18 cellular contexts compared by ENCODE assay signal in genomic region chr9:87040410-87041009, GRCh38.
DNase-seq lines count a peak whose midpoint lies in the region; ATAC-seq and TF ChIP-seq lines count a peak whose summit lies in the region.
"Had no signal": no experiment of that assay in that cellular context is flagged by ENCODE, and none has a peak within 500 bp of the region (broad histone marks: within the 10 kb centered on the region; RNA-seq: fewer than 3 reads in every experiment).

No MANE protein-coding gene starts in this region.

- H3K27ac ChIP-seq in hepatocyte (no peak overlapping the region), smooth muscle cell (ENCODE audit: low read depth) (peak overlapping the region; percentile 92)
- H3K27ac ChIP-seq: breast epithelium, thoracic aorta, WERI-Rb-1 had no signal

- WGBS in hepatocyte (ENCODE audit: low lambda C conversion rate, missing lambda C conversion rate) = 88% methylated on average over 2 of the region's 2 CpGs
- 76% methylated on average over 2 of the region's 2 CpGs for WGBS in smooth muscle cell (ENCODE audit: low lambda C conversion rate)

- H3F3A ChIP-seq in smooth muscle cell (ENCODE audit: low read depth) = peaks cover 3% of the 10 kb centered on the region

- H3K27me3 ChIP-seq in hepatocyte = no peaks in the 10 kb centered on the region
- H3K27me3 ChIP-seq in smooth muscle cell (ENCODE audit: low read depth) = no peaks in the 10 kb centered on the region
- H3K27me3 ChIP-seq: breast epithelium had no signal

- H3K4me2 ChIP-seq in hepatocyte (peak overlapping the region; percentile 63), smooth muscle cell (peak overlapping the region; percentile 79)

- no peak overlapping the region for H3K27ac Mint-ChIP-seq in activated naive CD8-positive, alpha-beta T cell treated with anti-CD3 and anti-CD28 coated beads, Interleukin-2, amount 50 U/mL, for 24 hours
- no peak overlapping the region for H3K27ac Mint-ChIP-seq in activated naive CD8-positive, alpha-beta T cell treated with anti-CD3 and anti-CD28 coated beads for 36 hours
- H3K27ac Mint-ChIP-seq: dendritic cell treated with granulocyte-macrophage colony-stimulating factor and Interleukin-4, amounts not matched to agents 40 ng/mL and 50 ng/mL, for 4 days had no signal

- no peaks in the 10 kb centered on the region for H3K4me1 ChIP-seq in hepatocyte (ENCODE audit: insufficient read depth)
- peaks cover 8% of the 10 kb centered on the region for H3K4me1 ChIP-seq in smooth muscle cell (ENCODE audit: low read depth)
- H3K4me1 ChIP-seq: breast epithelium had no signal

- H3K36me3 Mint-ChIP-seq in activated naive CD8-positive, alpha-beta T cell treated with anti-CD3 and anti-CD28 coated beads, Interleukin-2, amount 50 U/mL, for 24 hours (ENCODE audit: low read depth) = no peaks in the 10 kb centered on the region
- no peaks in the 10 kb centered on the region for H3K36me3 Mint-ChIP-seq in activated naive CD8-positive, alpha-beta T cell treated with anti-CD3 and anti-CD28 coated beads for 36 hours

- no peak overlapping the region for H3K9ac ChIP-seq in smooth muscle cell (ENCODE audit: low read depth)

- peaks cover 8% of the 10 kb centered on the region for H3K4me1 Mint-ChIP-seq in activated naive CD8-positive, alpha-beta T cell treated with anti-CD3 and anti-CD28 coated beads, Interleukin-2, amount 50 U/mL, for 24 hours
- H3K4me1 Mint-ChIP-seq in activated naive CD8-positive, alpha-beta T cell treated with anti-CD3 and anti-CD28 coated beads for 36 hours = no peaks in the 10 kb centered on the region

- H3K36me3 ChIP-seq in hepatocyte (replicated peaks; ENCODE audit: insufficient read depth, low read depth) (no peaks in the 10 kb centered on the region), smooth muscle cell (ENCODE audit: low read depth) (no peaks in the 10 kb centered on the region)
- H3K36me3 ChIP-seq: breast epithelium, thoracic aorta, WERI-Rb-1 had no signal

- peaks cover 8% of the 10 kb centered on the region for H3K9me3 Mint-ChIP-seq in activated naive CD8-positive, alpha-beta T cell treated with anti-CD3 and anti-CD28 coated beads, Interleukin-2, amount 50 U/mL, for 24 hours
- peaks cover 1% of the 10 kb centered on the region for H3K9me3 Mint-ChIP-seq in activated naive CD8-positive, alpha-beta T cell treated with anti-CD3 and anti-CD28 coated beads for 36 hours

- H2AFZ ChIP-seq in hepatocyte = no peak overlapping the region
- H2AFZ ChIP-seq in smooth muscle cell (ENCODE audit: low read depth) = no peak overlapping the region

- H3K27me3 Mint-ChIP-seq in activated naive CD8-positive, alpha-beta T cell treated with anti-CD3 and anti-CD28 coated beads, Interleukin-2, amount 50 U/mL, for 24 hours = peaks cover 5% of the 10 kb centered on the region
- peaks cover 11% of the 10 kb centered on the region for H3K27me3 Mint-ChIP-seq in activated naive CD8-positive, alpha-beta T cell treated with anti-CD3 and anti-CD28 coated beads for 36 hours
- H3K27me3 Mint-ChIP-seq: dendritic cell treated with granulocyte-macrophage colony-stimulating factor and Interleukin-4, amounts not matched to agents 40 ng/mL and 50 ng/mL, for 4 days had no signal

- H3K4me3 Mint-ChIP-seq in activated naive CD8-positive, alpha-beta T cell treated with anti-CD3 and anti-CD28 coated beads, Interleukin-2, amount 50 U/mL, for 24 hours = no peak overlapping the region
- no peak overlapping the region for H3K4me3 Mint-ChIP-seq in activated naive CD8-positive, alpha-beta T cell treated with anti-CD3 and anti-CD28 coated beads for 36 hours
- H3K4me3 Mint-ChIP-seq: dendritic cell treated with granulocyte-macrophage colony-stimulating factor and Interleukin-4, amounts not matched to agents 40 ng/mL and 50 ng/mL, for 4 days had no signal

- no peaks in the 10 kb centered on the region for H3K79me2 ChIP-seq in hepatocyte
- H3K79me2 ChIP-seq in smooth muscle cell (ENCODE audit: low read depth) = peaks cover 9% of the 10 kb centered on the region

- H4K20me1 ChIP-seq in hepatocyte (ENCODE audit: insufficient read depth, poor library complexity, severe bottlenecking) (no peaks in the 10 kb centered on the region), smooth muscle cell (ENCODE audit: low read depth) (no peaks in the 10 kb centered on the region)

- H3K9me3 ChIP-seq in hepatocyte (ENCODE audit: low read depth) = no peaks in the 10 kb centered on the region
- H3K9me3 ChIP-seq in smooth muscle cell (replicated peaks; ENCODE audit: low read depth) = no peaks in the 10 kb centered on the region
- H3K9me3 ChIP-seq: breast epithelium, thoracic aorta had no signal

- TF ChIP-seq CTCF in hepatocyte (IDR thresholded peaks at IDR 0.05; ENCODE audit: poor library complexity) (no peak), smooth muscle cell (IDR thresholded peaks at IDR 0.05; ENCODE audit: borderline replicate concordance, insufficient read depth, poor library complexity, severe bottlenecking) (no peak)

- H3K4me3 ChIP-seq in hepatocyte (peak overlapping the region; percentile 24), smooth muscle cell (peak overlapping the region; percentile 67)
- H3K4me3 ChIP-seq: breast epithelium, thoracic aorta had no signal

- H3K9me2 ChIP-seq in hepatocyte (replicated peaks; ENCODE audit: insufficient read depth) = no peaks in the 10 kb centered on the region

- peak; percentile 24 for ATAC-seq in activated naive CD8-positive, alpha-beta T cell treated with anti-CD3 and anti-CD28 coated beads, Interleukin-2, amount 50 U/mL, for 24 hours
- ATAC-seq: left lobe of liver had no signal

- no peak for DNase-seq in activated naive CD8-positive, alpha-beta T cell treated with anti-CD3 and anti-CD28 coated beads, Interleukin-2, amount 50 U/mL, for 24 hours
- DNase-seq in activated naive CD8-positive, alpha-beta T cell treated with anti-CD3 and anti-CD28 coated beads for 36 hours = no peak
- DNase-seq in RPMI8226 = peak; percentile 18
- no peak for DNase-seq in hepatocyte (ENCODE audit: low spot score)
- no peak for DNase-seq in smooth muscle cell (lab: John Stamatoyannopoulos, UW; ENCODE audit: unreplicated experiment)
- DNase-seq in nucleus accumbens (lab: John Stamatoyannopoulos, UW) = no peak
- no peak for DNase-seq in NCI-H2029 (lab: John Stamatoyannopoulos, UW)
- DNase-seq in NCI-H1436 treated with DMSO at 0.1 percent for 48 hours (lab: John Stamatoyannopoulos, UW) = no peak
- DNase-seq: activated CD8-positive, alpha-beta memory T cell treated with anti-CD3 and anti-CD28 coated beads for 24 hours; DND-41; KG1; NCI-H2081; T-helper 2 cell; WERI-Rb-1 had no signal
